Comparison of ENCODE assay signal across 10 cellular contexts in genomic region chr1:1152431-1152830, GRCh38. TPM values are rescaled to one million over a fixed set of nuclear protein-coding genes. Genes with fewer than 3 reads are reported as not detected.
"Had no signal": no experiment of that assay in that cellular context is flagged by ENCODE, and none has a peak within 500 bp of the region (broad histone marks: within the 10 kb centered on the region; RNA-seq: fewer than 3 reads in every experiment).

No MANE protein-coding gene starts in this region.

RNA-seq across cellular contexts. Expression of gene TTLL10, which starts 21.2 kb away (rescaled TPM):
- total RNA-seq: activated naive CD4-positive, alpha-beta T cell treated with anti-CD3 and anti-CD28 coated beads for 36 hours; activated T-cell treated with anti-CD3 and anti-CD28 coated beads, Interleukin-2, amount 50 U/mL, for 4 hours; epithelial cell of proximal tubule; fibroblast of villous mesenchyme; lower leg skin; pulmonary artery endothelial cell; right cardiac atrium; temporal lobe had no signal
- polyA plus RNA-seq: keratinocyte had no signal

RNA-seq across cellular contexts. Expression of gene TNFRSF18, which starts 54.0 kb away (rescaled TPM):
- total RNA-seq: cerebellum, fibroblast of villous mesenchyme, pulmonary artery endothelial cell, temporal lobe had no signal
